In the genomic region with DNA sequence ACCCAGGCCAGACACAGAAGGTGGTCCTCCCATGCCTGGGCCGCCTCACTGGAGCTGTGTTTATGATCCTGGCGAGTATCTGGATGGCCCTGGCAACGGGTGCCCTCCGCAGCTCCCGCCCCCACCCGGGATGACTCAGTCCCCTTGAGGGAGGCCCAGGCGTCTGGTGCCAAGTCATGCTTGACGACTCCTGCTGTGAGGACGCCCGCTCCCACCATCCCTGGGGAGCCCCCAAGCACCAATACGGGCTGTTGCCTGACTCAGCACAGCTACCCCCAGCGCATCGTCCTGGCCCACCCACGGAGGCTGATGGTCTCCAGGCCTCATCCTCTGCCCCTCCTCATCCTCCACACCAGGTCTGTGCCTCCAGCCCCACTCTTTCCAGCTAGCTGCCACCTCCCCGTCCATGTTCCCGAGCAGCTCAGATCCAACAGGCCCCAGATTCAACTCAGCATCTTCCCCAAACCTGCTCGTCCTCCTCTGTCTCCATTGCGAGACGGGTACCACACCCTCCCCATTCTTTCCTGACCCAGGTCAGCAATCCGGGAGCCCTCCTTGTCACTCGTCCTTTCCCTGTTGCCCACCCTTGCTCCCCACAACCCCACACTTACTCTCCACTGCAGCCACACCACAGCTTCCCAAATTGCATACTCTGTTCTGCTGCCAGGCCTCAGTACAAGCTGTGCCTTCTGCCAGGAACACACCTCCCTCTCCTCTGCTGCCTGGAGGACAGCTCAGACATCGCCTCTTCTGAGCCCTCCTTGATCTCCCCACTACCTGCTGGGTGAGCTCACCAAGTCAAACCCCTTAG, we compare ENCODE assay signal across 1 cellular context.
TF ChIP-seq lines count a peak whose summit lies in the region.

No MANE protein-coding gene starts in this region.

TF ChIP-seq in endothelial cell of umbilical vein, 7 proteins besides CTCF, POLR2A, EP300 and RAD21:
- TF ChIP-seq GATA2 (IDR thresholded peaks at IDR 0.05; ENCODE audit: insufficient read depth, insufficient read length, low read depth, low read length), result no peak
- peak; percentile 38 for TF ChIP-seq POLR2AphosphoS5 (IDR thresholded peaks at IDR 0.05; ENCODE audit: insufficient read depth, low read depth, low read length)
- TF ChIP-seq, protein P1, sequence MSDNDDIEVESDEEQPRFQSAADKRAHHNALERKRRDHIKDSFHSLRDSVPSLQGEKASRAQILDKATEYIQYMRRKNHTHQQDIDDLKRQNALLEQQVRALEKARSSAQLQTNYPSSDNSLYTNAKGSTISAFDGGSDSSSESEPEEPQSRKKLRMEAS (IDR thresholded peaks at IDR 0.05; ENCODE audit: insufficient read depth, insufficient read length), result no peak
- no peak for TF ChIP-seq MYC (IDR thresholded peaks at IDR 0.05; ENCODE audit: low read depth, low read length)
- no peak for TF ChIP-seq EZH2 (IDR thresholded peaks at IDR 0.05; ENCODE audit: borderline replicate concordance, low read depth, low read length, severe bottlenecking)
- TF ChIP-seq FOS (IDR thresholded peaks at IDR 0.05; ENCODE audit: borderline replicate concordance, insufficient read depth, low read length), result peak; percentile 75
- no peak for TF ChIP-seq JUN (IDR thresholded peaks at IDR 0.05; ENCODE audit: borderline replicate concordance, insufficient read depth, insufficient read length, low read depth)
